24 cellular contexts compared by ENCODE assay signal in the genomic region with DNA sequence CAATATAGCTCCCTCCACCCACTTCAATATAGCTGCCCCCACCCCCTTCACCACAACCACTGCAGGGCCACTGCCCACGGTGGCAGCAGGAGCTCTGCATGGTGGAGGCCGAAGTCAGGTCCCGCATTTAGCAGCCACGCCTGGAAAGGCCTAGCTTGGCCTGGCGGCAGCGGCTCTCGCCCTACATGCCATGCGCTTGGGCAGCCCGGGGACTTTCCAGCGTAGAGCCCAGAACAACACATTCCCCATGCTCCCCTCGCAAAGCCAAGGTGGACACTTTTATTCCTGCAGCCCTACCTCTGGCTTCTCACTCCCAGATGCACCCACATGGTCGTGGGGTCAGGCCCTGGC. TPM values are rescaled to one million over a fixed set of nuclear protein-coding genes. Genes with fewer than 3 reads are reported as not detected.
DNase-seq lines count a peak whose midpoint lies in the region; ATAC-seq, FAIRE-seq and TF ChIP-seq lines count a peak whose summit lies in the region.
"Had no signal": no experiment of that assay in that cellular context is flagged by ENCODE, and none has a peak within 500 bp of the region (broad histone marks: within the 10 kb centered on the region; RNA-seq: fewer than 3 reads in every experiment).

No MANE protein-coding gene starts in this region.

- H3K14ac ChIP-seq in neuronal stem cell (ENCODE audit: low read length) = no peak overlapping the region

- H3K9me3 ChIP-seq in neuronal stem cell (replicated peaks in 1 of 2; ENCODE audit: control insufficient read depth in 2 of 2, insufficient read depth in 1 of 2, low read depth in 1 of 2, low read length in 2 of 2) (no peaks in the 10 kb centered on the region), MM.1S (replicated peaks; ENCODE audit: insufficient read depth, low read length) (no peaks in the 10 kb centered on the region)
- H3K9me3 ChIP-seq: HAP-1, SJCRH30 had no signal

- peak overlapping the region; percentile 48 for H2AK5ac ChIP-seq in neuronal stem cell (ENCODE audit: low read depth, low read length)

- H3K27me3 ChIP-seq in neuronal stem cell (ENCODE audit: control insufficient read depth in 3 of 3, insufficient read depth in 3 of 3, low read depth in 1 of 3, low read length in 3 of 3) = peaks cover 0 to 4% (median 0%) of the 10 kb centered on the region in 3 experiments
- no peaks in the 10 kb centered on the region for H3K27me3 ChIP-seq in MM.1S (replicated peaks; ENCODE audit: insufficient read depth, low read length)
- H3K27me3 ChIP-seq: SJCRH30 had no signal

- H3K4me1 Mint-ChIP-seq in Calu3 (ENCODE audit: low read depth, unreplicated experiment) = peaks cover 13% of the 10 kb centered on the region
- no peaks in the 10 kb centered on the region for H3K4me1 Mint-ChIP-seq in stimulated activated naive B cell treated with anti-CD40 and anti-IgM and Interleukin-4, amounts not matched to agents 10 μg/mL and 1 μg/mL and 100 μg/mL, for 72 hours
- no peaks in the 10 kb centered on the region for H3K4me1 Mint-ChIP-seq in activated T-helper 1 cell treated with anti-CD3 and anti-CD28 coated beads, Interleukin-12 subunit alpha, Interleukin-12 subunit beta, Interleukin-2, Interleukin-4 antibody, amounts not matched to agents 30 ng/mL and 10 ng/mL and 1 ng/mL, durations not matched to agents 14 hours and 24 hours and 36 hours (ENCODE audit: low read depth)
- H3K4me1 Mint-ChIP-seq: CD4-positive, alpha-beta memory T cell had no signal

- H2BK15ac ChIP-seq in neuronal stem cell (ENCODE audit: low read length) = no peak overlapping the region

- H3K36me3 ChIP-seq in neuronal stem cell (replicated peaks in 1 of 2; ENCODE audit: control insufficient read depth in 2 of 2, insufficient read depth in 2 of 2, low read length in 2 of 2) = no peaks in the 10 kb centered on the region
- H3K36me3 ChIP-seq in MM.1S (replicated peaks; ENCODE audit: insufficient read depth, low read length) = no peaks in the 10 kb centered on the region
- H3K36me3 ChIP-seq: SJCRH30 had no signal

- H3K4me2 ChIP-seq in neuronal stem cell (ENCODE audit: insufficient read depth, low read length, poor library complexity, severe bottlenecking) (no peak overlapping the region), MM.1S (ENCODE audit: low read depth, low read length) (no peak overlapping the region)

- no peak overlapping the region for H3K4ac ChIP-seq in neuronal stem cell (ENCODE audit: low read length)

- TF ChIP-seq CTCF in Calu3 (IDR thresholded peaks at IDR 0.05; ENCODE audit: unreplicated experiment) = no peak
- no peak for TF ChIP-seq CTCF in coronary artery (IDR thresholded peaks at IDR 0.05)
- no peak for TF ChIP-seq CTCF in MM.1S (IDR thresholded peaks at IDR 0.05; ENCODE audit: low read length)

- no peak overlapping the region for H2BK5ac ChIP-seq in neuronal stem cell (ENCODE audit: low read length)

- no peak overlapping the region for H3K4me3 ChIP-seq in coronary artery
- no peak overlapping the region for H3K4me3 ChIP-seq in neuronal stem cell (ENCODE audit: low read length in 2 of 2)
- no peak overlapping the region for H3K4me3 ChIP-seq in MM.1S (ENCODE audit: low read length)
- H3K4me3 ChIP-seq: GM12878, HAP-1, SJCRH30 had no signal

- peak overlapping the region; percentile 38 for H3K18ac ChIP-seq in neuronal stem cell (ENCODE audit: low read length)

- H3K27me3 Mint-ChIP-seq in Calu3 (ENCODE audit: unreplicated experiment) = peaks cover 17% of the 10 kb centered on the region
- H3K27me3 Mint-ChIP-seq in stimulated activated naive B cell treated with anti-CD40 and anti-IgM and Interleukin-4, amounts not matched to agents 10 μg/mL and 1 μg/mL and 100 μg/mL, for 72 hours = peaks cover 0 to 6% of the 10 kb centered on the region in 2 donors
- no peaks in the 10 kb centered on the region for H3K27me3 Mint-ChIP-seq in activated T-helper 1 cell treated with anti-CD3 and anti-CD28 coated beads, Interleukin-12 subunit alpha, Interleukin-12 subunit beta, Interleukin-2, Interleukin-4 antibody, amounts not matched to agents 30 ng/mL and 10 ng/mL and 1 ng/mL, durations not matched to agents 14 hours and 24 hours and 36 hours (ENCODE audit: insufficient read depth)
- H3K27me3 Mint-ChIP-seq: CD4-positive, alpha-beta memory T cell had no signal

- H3K27ac ChIP-seq in coronary artery (no peak overlapping the region), neuronal stem cell (replicated peaks; ENCODE audit: low read length) (no peak overlapping the region), MM.1S (ENCODE audit: low read length) (no peak overlapping the region)
- H3K27ac ChIP-seq: SJCRH30 had no signal

- H4K8ac ChIP-seq in neuronal stem cell (ENCODE audit: low read depth, low read length) = no peak overlapping the region

- H3K23ac ChIP-seq in neuronal stem cell (ENCODE audit: low read depth, low read length, poor library complexity) = no peak overlapping the region

- no CpG with 5 or more reads among the region's 12 CpGs for WGBS in neuronal stem cell (ENCODE audit: extremely low coverage in 2 of 2, insufficient read length in 2 of 2, insufficient replicate concordance in 1 of 2), 2 donors

- no peak overlapping the region for H2AFZ ChIP-seq in neuronal stem cell (ENCODE audit: low read length)
- H2AFZ ChIP-seq in MM.1S (ENCODE audit: low read length) = no peak overlapping the region

- intact Hi-C loops in Calu3 (cut with micrococcal nuclease; ENCODE audit: unreplicated experiment) = no loop called here
- intact Hi-C loops in activated T-helper 1 cell treated with anti-CD3 and anti-CD28 coated beads, Interleukin-12 subunit alpha, Interleukin-12 subunit beta, Interleukin-2, Interleukin-4 antibody, amounts not matched to agents 30 ng/mL and 10 ng/mL and 1 ng/mL, durations not matched to agents 14 hours and 24 hours and 36 hours (cut with micrococcal nuclease) = no loop called here

- BruUV-seq in Calu3 (replicated peaks; lab: Mats Ljungman, UMichigan) = TSS peak; percentile 22

- peaks cover 2% of the 10 kb centered on the region for H3K79me1 ChIP-seq in neuronal stem cell (ENCODE audit: low read depth, low read length)

- H3K4me1 ChIP-seq in neuronal stem cell (ENCODE audit: control insufficient read depth in 2 of 2, insufficient read depth in 1 of 2, low read depth in 1 of 2, low read length in 2 of 2) (peaks cover 14 to 34% of the 10 kb centered on the region in 2 donors), MM.1S (ENCODE audit: low read length) (no peaks in the 10 kb centered on the region)
- H3K4me1 ChIP-seq: HAP-1 had no signal

- no peaks in the 10 kb centered on the region for H4K20me1 ChIP-seq in MM.1S (ENCODE audit: insufficient read depth, low read length)

- H3K9me2 ChIP-seq in MM.1S (replicated peaks; ENCODE audit: insufficient read depth, low read length) = no peaks in the 10 kb centered on the region

- H2BK12ac ChIP-seq in neuronal stem cell (ENCODE audit: low read length) = no peak overlapping the region

- H2BK120ac ChIP-seq in neuronal stem cell (ENCODE audit: low read depth, low read length) = no peak overlapping the region

- H3K9ac ChIP-seq in neuronal stem cell (ENCODE audit: low read depth, low read length, poor library complexity) (no peak overlapping the region), MM.1S (ENCODE audit: low read length) (no peak overlapping the region)

- H3K9me3 Mint-ChIP-seq in Calu3 (ENCODE audit: low read depth, unreplicated experiment) = no peaks in the 10 kb centered on the region
- H3K9me3 Mint-ChIP-seq in stimulated activated naive B cell treated with anti-CD40 and anti-IgM and Interleukin-4, amounts not matched to agents 10 μg/mL and 1 μg/mL and 100 μg/mL, for 72 hours = no peaks in the 10 kb centered on the region
- H3K9me3 Mint-ChIP-seq in activated T-helper 1 cell treated with anti-CD3 and anti-CD28 coated beads, Interleukin-12 subunit alpha, Interleukin-12 subunit beta, Interleukin-2, Interleukin-4 antibody, amounts not matched to agents 30 ng/mL and 10 ng/mL and 1 ng/mL, durations not matched to agents 14 hours and 24 hours and 36 hours = no peaks in the 10 kb centered on the region
- H3K9me3 Mint-ChIP-seq: CD4-positive, alpha-beta memory T cell had no signal

- no peak for FAIRE-seq in frontal cortex (lab: Jason Lieb, UNC)
- FAIRE-seq: A204.1, G401.6, GM12878 had no signal

- no peak overlapping the region for H3K27ac Mint-ChIP-seq in Calu3 (ENCODE audit: unreplicated experiment)
- H3K27ac Mint-ChIP-seq in stimulated activated naive B cell treated with anti-CD40 and anti-IgM and Interleukin-4, amounts not matched to agents 10 μg/mL and 1 μg/mL and 100 μg/mL, for 72 hours = peak overlapping the region; percentile 3
- no peak overlapping the region for H3K27ac Mint-ChIP-seq in activated T-helper 1 cell treated with anti-CD3 and anti-CD28 coated beads, Interleukin-12 subunit alpha, Interleukin-12 subunit beta, Interleukin-2, Interleukin-4 antibody, amounts not matched to agents 30 ng/mL and 10 ng/mL and 1 ng/mL, durations not matched to agents 14 hours and 24 hours and 36 hours
- H3K27ac Mint-ChIP-seq: CD4-positive, alpha-beta memory T cell had no signal

- H3K4me3 Mint-ChIP-seq in Calu3 (ENCODE audit: low read depth, unreplicated experiment) = no peak overlapping the region
- no peak overlapping the region for H3K4me3 Mint-ChIP-seq in stimulated activated naive B cell treated with anti-CD40 and anti-IgM and Interleukin-4, amounts not matched to agents 10 μg/mL and 1 μg/mL and 100 μg/mL, for 72 hours
- no peak overlapping the region for H3K4me3 Mint-ChIP-seq in activated T-helper 1 cell treated with anti-CD3 and anti-CD28 coated beads, Interleukin-12 subunit alpha, Interleukin-12 subunit beta, Interleukin-2, Interleukin-4 antibody, amounts not matched to agents 30 ng/mL and 10 ng/mL and 1 ng/mL, durations not matched to agents 14 hours and 24 hours and 36 hours
- H3K4me3 Mint-ChIP-seq: CD4-positive, alpha-beta memory T cell had no signal

- H3K36me3 Mint-ChIP-seq in Calu3 (ENCODE audit: insufficient read depth, unreplicated experiment) = peaks cover 22% of the 10 kb centered on the region
- peaks cover 0 to 4% of the 10 kb centered on the region in 2 donors for H3K36me3 Mint-ChIP-seq in stimulated activated naive B cell treated with anti-CD40 and anti-IgM and Interleukin-4, amounts not matched to agents 10 μg/mL and 1 μg/mL and 100 μg/mL, for 72 hours
- H3K36me3 Mint-ChIP-seq in activated T-helper 1 cell treated with anti-CD3 and anti-CD28 coated beads, Interleukin-12 subunit alpha, Interleukin-12 subunit beta, Interleukin-2, Interleukin-4 antibody, amounts not matched to agents 30 ng/mL and 10 ng/mL and 1 ng/mL, durations not matched to agents 14 hours and 24 hours and 36 hours (ENCODE audit: low read depth) = no peaks in the 10 kb centered on the region

- H3F3A ChIP-seq in MM.1S (ENCODE audit: insufficient read depth, low read length) = no peaks in the 10 kb centered on the region

- no peaks in the 10 kb centered on the region for H3K79me2 ChIP-seq in MM.1S (ENCODE audit: low read length)

- no peak for DNase-seq in Calu3
- DNase-seq in coronary artery (ENCODE audit: low spot score) = peak; percentile 56
- DNase-seq in neuronal stem cell (ENCODE audit: low spot score) = no peak
- DNase-seq in stimulated activated naive B cell treated with anti-CD40 and anti-IgM and Interleukin-4, amounts not matched to agents 10 μg/mL and 1 μg/mL and 100 μg/mL, for 72 hours = no peak
- no peak for DNase-seq in MM.1S
- no peak for DNase-seq in frontal cortex (ENCODE audit: low spot score in 2 of 2)
- no peak for DNase-seq in activated T-helper 1 cell treated with anti-CD3 and anti-CD28 coated beads, Interleukin-12 subunit alpha, Interleukin-12 subunit beta, Interleukin-2, Interleukin-4 antibody, amounts not matched to agents 30 ng/mL and 10 ng/mL and 1 ng/mL, durations not matched to agents 14 hours and 24 hours and 36 hours (ENCODE audit: low spot score)
- no peak for DNase-seq in cerebellum (ENCODE audit: low spot score)
- DNase-seq: C1 segment of cervical spinal cord; CD4-positive, alpha-beta memory T cell; COR-L47; Karpas-422; MV-4-11; NCI-H2029; NCI-H446; NCI-H524 treated with DMSO at 0.1 percent for 48 hours; NCI-H774; PC-3 had no signal

- CTCF ChIA-PET in Calu3 (lab: Charles Lee) = no interaction called here

- no peak for ATAC-seq in stimulated activated naive B cell treated with anti-CD40 and anti-IgM and Interleukin-4, amounts not matched to agents 10 μg/mL and 1 μg/mL and 100 μg/mL, for 72 hours (replicated peaks)
- ATAC-seq: GM12878, PC-3, SK-N-SH treated with all-trans-retinoic acid at 6 μM for 48 hours had no signal

- no peak overlapping the region for H4K91ac ChIP-seq in neuronal stem cell (ENCODE audit: low read depth, low read length, poor library complexity)

RNA-seq across cellular contexts. Expression of a gene that starts 37.1 kb away (rescaled TPM):
- 0.05 and 0.19 TPM in 2 replicates for total RNA-seq in Calu3 (2022)
- 0.06 TPM for polyA plus RNA-seq in neuronal stem cell (2013, experiment 1 of 2)
- polyA plus RNA-seq in neuronal stem cell (2013, experiment 2 of 2) = 0.08 TPM
- total RNA-seq in frontal cortex = not detected
- not detected in 2 replicates for total RNA-seq in activated T-helper 1 cell treated with anti-CD3 and anti-CD28 coated beads, Interleukin-12 subunit alpha, Interleukin-12 subunit beta, Interleukin-2, Interleukin-4 antibody, amounts not matched to agents 30 ng/mL and 10 ng/mL and 1 ng/mL, durations not matched to agents 14 hours and 24 hours and 36 hours
- 0.91 TPM for total RNA-seq in cerebellum
- total RNA-seq: CD4-positive, alpha-beta memory T cell; GM12878 had no signal
